1 cellular context compared by ENCODE assay signal in the genomic region with DNA sequence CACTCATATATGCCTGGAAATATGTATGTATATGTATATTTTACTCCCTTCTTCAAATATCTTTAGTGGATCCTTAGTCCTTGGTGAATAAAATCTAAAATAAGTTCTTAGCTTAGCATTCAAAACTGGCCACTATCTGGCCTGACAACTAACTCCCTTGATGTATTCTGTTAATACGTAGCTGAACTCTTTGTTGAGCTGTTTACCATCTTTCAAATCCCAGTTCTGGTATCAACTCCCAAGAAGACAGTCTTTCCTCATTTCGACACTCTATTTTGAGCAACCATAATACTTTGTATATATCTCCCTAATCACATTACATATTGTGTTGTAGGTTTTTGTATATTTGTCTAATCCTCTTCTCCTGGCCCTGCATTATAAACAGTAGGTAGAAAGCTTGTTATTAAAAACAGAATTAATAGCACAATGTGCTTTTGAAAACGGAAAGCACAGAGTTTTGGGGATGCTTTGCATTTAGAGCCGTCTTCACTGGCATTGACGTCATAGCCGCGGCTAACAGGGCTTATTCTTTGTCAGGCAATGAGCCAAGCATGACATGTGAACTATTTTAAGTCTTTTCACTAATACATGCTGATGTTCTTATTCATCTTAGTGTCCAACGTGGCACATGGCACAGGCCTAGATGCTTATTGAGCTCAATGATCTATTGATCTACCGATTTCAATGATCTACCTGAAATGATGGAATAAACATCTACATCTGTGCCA.
TF ChIP-seq lines count a peak whose summit lies in the region.

No MANE protein-coding gene starts in this region.

TF ChIP-seq in HepG2, 621 proteins besides CTCF, POLR2A, EP300 and RAD21:
- TF ChIP-seq, protein P1, sequence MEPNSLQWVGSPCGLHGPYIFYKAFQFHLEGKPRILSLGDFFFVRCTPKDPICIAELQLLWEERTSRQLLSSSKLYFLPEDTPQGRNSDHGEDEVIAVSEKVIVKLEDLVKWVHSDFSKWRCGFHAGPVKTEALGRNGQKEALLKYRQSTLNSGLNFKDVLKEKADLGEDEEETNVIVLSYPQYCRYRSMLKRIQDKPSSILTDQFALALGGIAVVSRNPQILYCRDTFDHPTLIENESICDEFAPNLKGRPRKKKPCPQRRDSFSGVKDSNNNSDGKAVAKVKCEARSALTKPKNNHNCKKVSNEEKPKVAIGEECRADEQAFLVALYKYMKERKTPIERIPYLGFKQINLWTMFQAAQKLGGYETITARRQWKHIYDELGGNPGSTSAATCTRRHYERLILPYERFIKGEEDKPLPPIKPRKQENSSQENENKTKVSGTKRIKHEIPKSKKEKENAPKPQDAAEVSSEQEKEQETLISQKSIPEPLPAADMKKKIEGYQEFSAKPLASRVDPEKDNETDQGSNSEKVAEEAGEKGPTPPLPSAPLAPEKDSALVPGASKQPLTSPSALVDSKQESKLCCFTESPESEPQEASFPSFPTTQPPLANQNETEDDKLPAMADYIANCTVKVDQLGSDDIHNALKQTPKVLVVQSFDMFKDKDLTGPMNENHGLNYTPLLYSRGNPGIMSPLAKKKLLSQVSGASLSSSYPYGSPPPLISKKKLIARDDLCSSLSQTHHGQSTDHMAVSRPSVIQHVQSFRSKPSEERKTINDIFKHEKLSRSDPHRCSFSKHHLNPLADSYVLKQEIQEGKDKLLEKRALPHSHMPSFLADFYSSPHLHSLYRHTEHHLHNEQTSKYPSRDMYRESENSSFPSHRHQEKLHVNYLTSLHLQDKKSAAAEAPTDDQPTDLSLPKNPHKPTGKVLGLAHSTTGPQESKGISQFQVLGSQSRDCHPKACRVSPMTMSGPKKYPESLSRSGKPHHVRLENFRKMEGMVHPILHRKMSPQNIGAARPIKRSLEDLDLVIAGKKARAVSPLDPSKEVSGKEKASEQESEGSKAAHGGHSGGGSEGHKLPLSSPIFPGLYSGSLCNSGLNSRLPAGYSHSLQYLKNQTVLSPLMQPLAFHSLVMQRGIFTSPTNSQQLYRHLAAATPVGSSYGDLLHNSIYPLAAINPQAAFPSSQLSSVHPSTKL (CRISPR knock-in tag; IDR thresholded peaks at IDR 0.05): 0 out of 2 replicates have a peak, but pooled peaks have one; percentile 26
- TF ChIP-seq NAIF1 (CRISPR knock-in tag; IDR thresholded peaks at IDR 0.05; ENCODE audit: borderline replicate concordance) (peak; percentile 47; the same call in 1 of the 2 replicates), HDAC1 (CRISPR knock-in tag; IDR thresholded peaks at IDR 0.05) (0 out of 2 replicates have a peak, but pooled peaks have one; percentile 14), FOXP1 (IDR thresholded peaks at IDR 0.05) (no peak), FOXP1 (CRISPR knock-in tag; IDR thresholded peaks at IDR 0.05) (0 out of 2 replicates have a peak, but pooled peaks have one; percentile 35), TCF7 (IDR thresholded peaks at IDR 0.05; ENCODE audit: low read depth) (0 out of 2 replicates have a peak, but pooled peaks have one; percentile 4), ZNF737 (CRISPR knock-in tag; IDR thresholded peaks at IDR 0.05; ENCODE audit: borderline replicate concordance) (no peak)
- TF ChIP-seq, protein P2, sequence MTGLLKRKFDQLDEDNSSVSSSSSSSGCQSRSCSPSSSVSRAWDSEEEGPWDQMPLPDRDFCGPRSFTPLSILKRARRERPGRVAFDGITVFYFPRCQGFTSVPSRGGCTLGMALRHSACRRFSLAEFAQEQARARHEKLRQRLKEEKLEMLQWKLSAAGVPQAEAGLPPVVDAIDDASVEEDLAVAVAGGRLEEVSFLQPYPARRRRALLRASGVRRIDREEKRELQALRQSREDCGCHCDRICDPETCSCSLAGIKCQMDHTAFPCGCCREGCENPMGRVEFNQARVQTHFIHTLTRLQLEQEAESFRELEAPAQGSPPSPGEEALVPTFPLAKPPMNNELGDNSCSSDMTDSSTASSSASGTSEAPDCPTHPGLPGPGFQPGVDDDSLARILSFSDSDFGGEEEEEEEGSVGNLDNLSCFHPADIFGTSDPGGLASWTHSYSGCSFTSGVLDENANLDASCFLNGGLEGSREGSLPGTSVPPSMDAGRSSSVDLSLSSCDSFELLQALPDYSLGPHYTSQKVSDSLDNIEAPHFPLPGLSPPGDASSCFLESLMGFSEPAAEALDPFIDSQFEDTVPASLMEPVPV (CRISPR knock-in tag; IDR thresholded peaks at IDR 0.05): no peak
- TF ChIP-seq, protein P3, sequence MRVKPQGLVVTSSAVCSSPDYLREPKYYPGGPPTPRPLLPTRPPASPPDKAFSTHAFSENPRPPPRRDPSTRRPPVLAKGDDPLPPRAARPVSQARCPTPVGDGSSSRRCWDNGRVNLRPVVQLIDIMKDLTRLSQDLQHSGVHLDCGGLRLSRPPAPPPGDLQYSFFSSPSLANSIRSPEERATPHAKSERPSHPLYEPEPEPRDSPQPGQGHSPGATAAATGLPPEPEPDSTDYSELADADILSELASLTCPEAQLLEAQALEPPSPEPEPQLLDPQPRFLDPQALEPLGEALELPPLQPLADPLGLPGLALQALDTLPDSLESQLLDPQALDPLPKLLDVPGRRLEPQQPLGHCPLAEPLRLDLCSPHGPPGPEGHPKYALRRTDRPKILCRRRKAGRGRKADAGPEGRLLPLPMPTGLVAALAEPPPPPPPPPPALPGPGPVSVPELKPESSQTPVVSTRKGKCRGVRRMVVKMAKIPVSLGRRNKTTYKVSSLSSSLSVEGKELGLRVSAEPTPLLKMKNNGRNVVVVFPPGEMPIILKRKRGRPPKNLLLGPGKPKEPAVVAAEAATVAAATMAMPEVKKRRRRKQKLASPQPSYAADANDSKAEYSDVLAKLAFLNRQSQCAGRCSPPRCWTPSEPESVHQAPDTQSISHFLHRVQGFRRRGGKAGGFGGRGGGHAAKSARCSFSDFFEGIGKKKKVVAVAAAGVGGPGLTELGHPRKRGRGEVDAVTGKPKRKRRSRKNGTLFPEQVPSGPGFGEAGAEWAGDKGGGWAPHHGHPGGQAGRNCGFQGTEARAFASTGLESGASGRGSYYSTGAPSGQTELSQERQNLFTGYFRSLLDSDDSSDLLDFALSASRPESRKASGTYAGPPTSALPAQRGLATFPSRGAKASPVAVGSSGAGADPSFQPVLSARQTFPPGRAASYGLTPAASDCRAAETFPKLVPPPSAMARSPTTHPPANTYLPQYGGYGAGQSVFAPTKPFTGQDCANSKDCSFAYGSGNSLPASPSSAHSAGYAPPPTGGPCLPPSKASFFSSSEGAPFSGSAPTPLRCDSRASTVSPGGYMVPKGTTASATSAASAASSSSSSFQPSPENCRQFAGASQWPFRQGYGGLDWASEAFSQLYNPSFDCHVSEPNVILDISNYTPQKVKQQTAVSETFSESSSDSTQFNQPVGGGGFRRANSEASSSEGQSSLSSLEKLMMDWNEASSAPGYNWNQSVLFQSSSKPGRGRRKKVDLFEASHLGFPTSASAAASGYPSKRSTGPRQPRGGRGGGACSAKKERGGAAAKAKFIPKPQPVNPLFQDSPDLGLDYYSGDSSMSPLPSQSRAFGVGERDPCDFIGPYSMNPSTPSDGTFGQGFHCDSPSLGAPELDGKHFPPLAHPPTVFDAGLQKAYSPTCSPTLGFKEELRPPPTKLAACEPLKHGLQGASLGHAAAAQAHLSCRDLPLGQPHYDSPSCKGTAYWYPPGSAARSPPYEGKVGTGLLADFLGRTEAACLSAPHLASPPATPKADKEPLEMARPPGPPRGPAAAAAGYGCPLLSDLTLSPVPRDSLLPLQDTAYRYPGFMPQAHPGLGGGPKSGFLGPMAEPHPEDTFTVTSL (CRISPR knock-in tag; IDR thresholded peaks at IDR 0.05; ENCODE audit: borderline replicate concordance): peak; percentile 11; the same call in 1 of the 2 replicates
- TF ChIP-seq, protein P4, sequence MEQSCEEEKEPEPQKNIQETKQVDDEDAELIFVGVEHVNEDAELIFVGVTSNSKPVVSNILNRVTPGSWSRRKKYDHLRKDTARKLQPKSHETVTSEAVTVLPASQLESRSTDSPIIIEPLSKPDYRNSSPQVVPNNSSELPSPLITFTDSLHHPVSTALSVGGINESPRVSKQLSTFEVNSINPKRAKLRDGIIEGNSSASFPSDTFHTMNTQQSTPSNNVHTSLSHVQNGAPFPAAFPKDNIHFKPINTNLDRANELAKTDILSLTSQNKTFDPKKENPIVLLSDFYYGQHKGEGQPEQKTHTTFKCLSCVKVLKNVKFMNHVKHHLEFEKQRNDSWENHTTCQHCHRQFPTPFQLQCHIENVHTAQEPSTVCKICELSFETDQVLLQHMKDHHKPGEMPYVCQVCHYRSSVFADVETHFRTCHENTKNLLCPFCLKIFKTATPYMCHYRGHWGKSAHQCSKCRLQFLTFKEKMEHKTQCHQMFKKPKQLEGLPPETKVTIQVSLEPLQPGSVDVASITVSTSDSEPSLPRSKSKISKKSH (CRISPR knock-in tag; IDR thresholded peaks at IDR 0.05; ENCODE audit: borderline replicate concordance): no peak
- TF ChIP-seq, protein P5, sequence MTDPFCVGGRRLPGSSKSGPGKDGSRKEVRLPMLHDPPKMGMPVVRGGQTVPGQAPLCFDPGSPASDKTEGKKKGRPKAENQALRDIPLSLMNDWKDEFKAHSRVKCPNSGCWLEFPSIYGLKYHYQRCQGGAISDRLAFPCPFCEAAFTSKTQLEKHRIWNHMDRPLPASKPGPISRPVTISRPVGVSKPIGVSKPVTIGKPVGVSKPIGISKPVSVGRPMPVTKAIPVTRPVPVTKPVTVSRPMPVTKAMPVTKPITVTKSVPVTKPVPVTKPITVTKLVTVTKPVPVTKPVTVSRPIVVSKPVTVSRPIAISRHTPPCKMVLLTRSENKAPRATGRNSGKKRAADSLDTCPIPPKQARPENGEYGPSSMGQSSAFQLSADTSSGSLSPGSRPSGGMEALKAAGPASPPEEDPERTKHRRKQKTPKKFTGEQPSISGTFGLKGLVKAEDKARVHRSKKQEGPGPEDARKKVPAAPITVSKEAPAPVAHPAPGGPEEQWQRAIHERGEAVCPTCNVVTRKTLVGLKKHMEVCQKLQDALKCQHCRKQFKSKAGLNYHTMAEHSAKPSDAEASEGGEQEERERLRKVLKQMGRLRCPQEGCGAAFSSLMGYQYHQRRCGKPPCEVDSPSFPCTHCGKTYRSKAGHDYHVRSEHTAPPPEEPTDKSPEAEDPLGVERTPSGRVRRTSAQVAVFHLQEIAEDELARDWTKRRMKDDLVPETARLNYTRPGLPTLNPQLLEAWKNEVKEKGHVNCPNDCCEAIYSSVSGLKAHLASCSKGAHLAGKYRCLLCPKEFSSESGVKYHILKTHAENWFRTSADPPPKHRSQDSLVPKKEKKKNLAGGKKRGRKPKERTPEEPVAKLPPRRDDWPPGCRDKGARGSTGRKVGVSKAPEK (CRISPR knock-in tag; IDR thresholded peaks at IDR 0.05; ENCODE audit: borderline replicate concordance): no peak
- TF ChIP-seq, protein P6, sequence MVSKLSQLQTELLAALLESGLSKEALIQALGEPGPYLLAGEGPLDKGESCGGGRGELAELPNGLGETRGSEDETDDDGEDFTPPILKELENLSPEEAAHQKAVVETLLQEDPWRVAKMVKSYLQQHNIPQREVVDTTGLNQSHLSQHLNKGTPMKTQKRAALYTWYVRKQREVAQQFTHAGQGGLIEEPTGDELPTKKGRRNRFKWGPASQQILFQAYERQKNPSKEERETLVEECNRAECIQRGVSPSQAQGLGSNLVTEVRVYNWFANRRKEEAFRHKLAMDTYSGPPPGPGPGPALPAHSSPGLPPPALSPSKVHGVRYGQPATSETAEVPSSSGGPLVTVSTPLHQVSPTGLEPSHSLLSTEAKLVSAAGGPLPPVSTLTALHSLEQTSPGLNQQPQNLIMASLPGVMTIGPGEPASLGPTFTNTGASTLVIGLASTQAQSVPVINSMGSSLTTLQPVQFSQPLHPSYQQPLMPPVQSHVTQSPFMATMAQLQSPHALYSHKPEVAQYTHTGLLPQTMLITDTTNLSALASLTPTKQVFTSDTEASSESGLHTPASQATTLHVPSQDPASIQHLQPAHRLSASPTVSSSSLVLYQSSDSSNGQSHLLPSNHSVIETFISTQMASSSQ (IDR thresholded peaks at IDR 0.05; ENCODE audit: low read depth): peak; percentile 9; the same call in 1 of the 2 replicates
- TF ChIP-seq, protein P6 (CRISPR knock-in tag; IDR thresholded peaks at IDR 0.05; ENCODE audit: borderline replicate concordance): peak; percentile 9; the same call in 1 of the 2 replicates
